ENCODE assay signal across 10 cellular contexts in the genomic region with DNA sequence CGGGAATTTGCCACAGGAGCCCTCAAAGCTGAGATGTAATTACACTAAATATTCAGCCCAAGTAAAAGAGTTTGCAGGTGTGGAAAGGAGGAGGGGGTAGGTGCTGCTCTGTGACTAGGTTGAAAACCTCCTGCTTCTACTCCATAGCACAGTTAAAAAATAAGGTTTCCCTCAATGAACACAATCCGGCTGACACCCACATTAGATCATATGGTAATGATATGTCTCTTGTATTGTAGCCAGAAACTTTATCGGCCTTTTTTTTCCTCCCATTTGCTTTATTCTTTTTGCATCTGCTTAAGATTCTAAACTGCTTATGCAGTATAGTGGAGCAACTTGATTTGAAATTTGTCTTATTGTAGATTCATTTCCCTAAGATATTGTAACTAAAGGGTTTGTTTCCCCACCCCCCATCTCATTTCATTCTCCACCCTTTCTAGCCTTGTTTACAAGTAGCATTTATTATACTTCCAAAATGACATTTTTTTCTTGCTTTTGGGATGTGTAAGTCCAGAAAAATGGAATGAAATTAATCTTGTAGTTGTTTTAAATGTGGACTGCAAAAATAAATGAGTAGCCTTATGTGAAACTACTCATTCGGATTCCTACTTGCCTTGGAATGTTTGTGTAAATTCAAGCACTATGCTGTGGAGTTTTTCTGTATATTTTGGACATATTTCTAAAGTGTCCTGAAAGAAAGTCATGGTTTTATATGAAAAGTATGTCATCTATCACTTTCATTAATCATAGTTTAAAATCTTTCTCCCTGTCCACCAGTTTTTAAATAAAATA. TPM values are rescaled to one million over a fixed set of nuclear protein-coding genes. Genes with fewer than 3 reads are reported as not detected.
DNase-seq lines count a peak whose midpoint lies in the region; ATAC-seq, FAIRE-seq and TF ChIP-seq lines count a peak whose summit lies in the region.
"Had no signal": no experiment of that assay in that cellular context is flagged by ENCODE, and none has a peak within 500 bp of the region (broad histone marks: within the 10 kb centered on the region; RNA-seq: fewer than 3 reads in every experiment).

A gene with protein sequence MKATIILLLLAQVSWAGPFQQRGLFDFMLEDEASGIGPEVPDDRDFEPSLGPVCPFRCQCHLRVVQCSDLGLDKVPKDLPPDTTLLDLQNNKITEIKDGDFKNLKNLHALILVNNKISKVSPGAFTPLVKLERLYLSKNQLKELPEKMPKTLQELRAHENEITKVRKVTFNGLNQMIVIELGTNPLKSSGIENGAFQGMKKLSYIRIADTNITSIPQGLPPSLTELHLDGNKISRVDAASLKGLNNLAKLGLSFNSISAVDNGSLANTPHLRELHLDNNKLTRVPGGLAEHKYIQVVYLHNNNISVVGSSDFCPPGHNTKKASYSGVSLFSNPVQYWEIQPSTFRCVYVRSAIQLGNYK (minus strand): TSS at position 154 of the 792 bp plus-strand sequence. CDS start 4,265 bp downstream, outside the sequence.

- H3K36me3 ChIP-seq in bronchial epithelial cell (ENCODE audit: control insufficient read depth, insufficient read depth, low read length), result no peaks in the 10 kb centered on the region
- H3K36me3 ChIP-seq in iPS-15b (ENCODE audit: control insufficient read depth, insufficient read depth, low read length), result no peaks in the 10 kb centered on the region
- H3K36me3 ChIP-seq in sigmoid colon, result no peaks in the 10 kb centered on the region

- intact Hi-C loops in sigmoid colon (cut with DNase I), result no loop called here

- H3K27ac ChIP-seq in sigmoid colon, result peak within 1 kb of the TSS; percentile 60 to 75 (median 70)
- H3K27ac ChIP-seq: C4-2B had no signal

- no peak for FAIRE-seq in bronchial epithelial cell (lab: Jason Lieb, UNC)

- H3K4me1 ChIP-seq in iPS-15b (ENCODE audit: control insufficient read depth, insufficient read depth, low read length), result peaks cover 5% of the 10 kb centered on the region
- H3K4me1 ChIP-seq in sigmoid colon, result peaks cover 0 to 54% (median 20%) of the 10 kb centered on the region in 4 donors

- ATAC-seq in HG02884 (IDR thresholded peaks at IDR 0.05; ENCODE audit: unreplicated experiment) (no peak), GM18873 (IDR thresholded peaks at IDR 0.05; ENCODE audit: low FRiP score, unreplicated experiment) (no peak), HG03159 (IDR thresholded peaks at IDR 0.05; ENCODE audit: unreplicated experiment) (no peak)

- H3K27me3 ChIP-seq in bronchial epithelial cell (ENCODE audit: control insufficient read depth, insufficient read depth, low read length) (no peaks in the 10 kb centered on the region), iPS-15b (ENCODE audit: control insufficient read depth, insufficient read depth, low read length) (no peaks in the 10 kb centered on the region), sigmoid colon (no peaks in the 10 kb centered on the region)

- peak; percentile 75 for DNase-seq in EH (ENCODE audit: low read depth)
- DNase-seq in bronchial epithelial cell (ENCODE audit: low read depth), result no peak
- no peak for DNase-seq in sigmoid colon
- DNase-seq in SHP77 (lab: John Stamatoyannopoulos, UW), result no peak
- DNase-seq: activated naive CD8-positive, alpha-beta T cell treated with anti-CD3 and anti-CD28 coated beads, Interleukin-2, amount 10 ng/mL, durations not matched to agents 7 days and 5 days had no signal

- H3K9ac ChIP-seq in iPS-15b (ENCODE audit: low read depth, low read length), result peak within 1 kb of the TSS; percentile 32

- H3K4me3 ChIP-seq in bronchial epithelial cell (ENCODE audit: low read depth, low read length), result no peak within 1 kb of the TSS
- no peak within 1 kb of the TSS for H3K4me3 ChIP-seq in iPS-15b (ENCODE audit: low read depth, low read length)
- peak within 1 kb of the TSS; percentile 18 to 40 (median 37) for H3K4me3 ChIP-seq in sigmoid colon

- H3K9me3 ChIP-seq in iPS-15b (ENCODE audit: control insufficient read depth, insufficient read depth, low read length) (no peaks in the 10 kb centered on the region), sigmoid colon (no peaks in the 10 kb centered on the region)

- no peak for TF ChIP-seq POLR2A in sigmoid colon (IDR thresholded peaks at IDR 0.05)

- no peak for TF ChIP-seq EP300 in sigmoid colon (IDR thresholded peaks at IDR 0.05)

- TF ChIP-seq CTCF in bronchial epithelial cell (IDR thresholded peaks at IDR 0.05; ENCODE audit: insufficient read depth, low read length, severe bottlenecking) (no peak), sigmoid colon (IDR thresholded peaks at IDR 0.05) (no peak)

- WGBS in sigmoid colon, 2 donors, result 62 to 69% methylated on average over 4 of the region's 4 CpGs

RNA-seq across cellular contexts. Expression of the gene that starts here (rescaled TPM):
- total RNA-seq in bronchial epithelial cell, result 2.7 and 32.6 TPM in 2 replicates
- total RNA-seq in sigmoid colon, result 1,000 to 10,000 TPM in 3 of 4 donors, 100 to 1,000 TPM in 1; 675 to 1,612 (median 1,535) TPM
- 100 to 1,000 TPM in 2 of 3 donors, 10 to 100 TPM in 1; 41.2 to 380 (median 180) TPM for polyA plus RNA-seq in sigmoid colon
- total RNA-seq: activated naive CD8-positive, alpha-beta T cell treated with anti-CD3 and anti-CD28 coated beads, Interleukin-2, amount 10 ng/mL, durations not matched to agents 7 days and 5 days had no signal

Comparison
In these comparisons a context has a peak if more than half of its experiments do, and no peak if none do; other contexts are left out.
1. RNA of the gene that starts here (total RNA-seq): 675 to 1,612 TPM in sigmoid colon; 2.7 to 32.6 TPM in bronchial epithelial cell; every median in the first group is over 10 times any median in the second.
2. H3K4me3 ChIP-seq: peak in sigmoid colon (4 of 4); none in bronchial epithelial cell (single experiment) and iPS-15b (single experiment).